ENCODE assay signal across 9 cellular contexts in the genomic region with DNA sequence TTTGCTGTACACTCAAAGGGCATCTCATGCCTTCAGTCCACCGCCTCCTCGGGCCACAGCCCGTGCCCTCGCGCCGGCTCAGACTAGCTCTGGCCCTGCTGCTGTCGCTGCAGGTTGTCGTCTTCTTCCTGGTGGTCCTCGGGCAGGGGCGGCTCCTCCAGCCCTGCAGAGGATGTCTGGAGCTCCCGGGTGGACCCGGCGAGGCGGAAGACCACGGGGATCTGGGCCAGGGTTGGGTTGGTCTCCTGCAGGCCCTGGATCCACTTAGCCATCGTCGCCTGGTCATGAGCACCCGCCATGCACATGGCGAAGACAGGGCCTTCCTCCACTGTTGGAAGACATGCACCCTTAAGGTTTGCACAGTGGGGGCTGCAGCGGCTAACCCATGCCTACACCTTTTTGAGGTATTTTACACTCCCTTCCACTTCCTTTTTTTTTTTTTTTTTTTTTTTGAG. TPM values are rescaled to one million over a fixed set of nuclear protein-coding genes. Genes with fewer than 3 reads are reported as not detected.
A peak's percentile ranks its signal among the peaks of the same experiment; 100 is the strongest.
DNase-seq lines count a peak whose midpoint lies in the region; ATAC-seq and TF ChIP-seq lines count a peak whose summit lies in the region.
"Had no signal": no experiment of that assay in that cellular context is flagged by ENCODE, and none has a peak within 500 bp of the region (broad histone marks: within the 10 kb centered on the region; RNA-seq: fewer than 3 reads in every experiment).

No MANE protein-coding gene starts in this region.

- intact Hi-C loops in heart left ventricle (cut with DNase I): loop anchor here in 2 of 10 donors (2.0 to 10.0 kb wide), 2 partner anchors 15 to 89 kb away; a partner anchor contains a TSS

- no peak for TF ChIP-seq CTCF in VCaP (conservative IDR thresholded peaks at IDR 0.05)
- TF ChIP-seq CTCF in heart left ventricle (IDR thresholded peaks at IDR 0.05): no peak

- peak; percentile 15 for ATAC-seq in HG03025 (IDR thresholded peaks at IDR 0.05; ENCODE audit: low FRiP score, unreplicated experiment)
- peak; percentile 8 to 40 (median 23) for ATAC-seq in heart left ventricle

- DNase-seq in NCI-H2196 treated with DMSO at 0.1 percent for 48 hours (lab: John Stamatoyannopoulos, UW; ENCODE audit: unreplicated experiment) (peak; percentile 72), NCI-H2196 (lab: John Stamatoyannopoulos, UW; ENCODE audit: unreplicated experiment) (no peak), heart left ventricle (peak in 2 of 5 donors; percentile 25 to 41), NAMALWA (ENCODE audit: low spot score) (no peak)
- DNase-seq in central memory CD4-positive, alpha-beta T cell: no peak

- H3K27ac ChIP-seq in VCaP: peak overlapping the region; percentile 92
- H3K27ac ChIP-seq in heart left ventricle: peak overlapping the region in 11 of 12 donors; percentile 1 to 99 (median 95)
- H3K27ac ChIP-seq in skeletal muscle tissue (ENCODE audit: low read depth, low read length): peak overlapping the region; percentile 96

- peaks cover 0 to 19% (median 6%) of the 10 kb centered on the region in 12 donors for H3K4me1 ChIP-seq in heart left ventricle
- peaks cover 6 to 11% (median 10%) of the 10 kb centered on the region in 3 donors for H3K4me1 ChIP-seq in skeletal muscle tissue (ENCODE audit: control insufficient read depth in 3 of 3, insufficient read depth in 3 of 3, low read length in 3 of 3)

- TF ChIP-seq POLR2A in heart left ventricle (IDR thresholded peaks at IDR 0.05): no peak

- H3K9me3 ChIP-seq in heart left ventricle: no peaks in the 10 kb centered on the region
- H3K9me3 ChIP-seq in skeletal muscle tissue (ENCODE audit: control insufficient read depth in 3 of 3, low read length in 3 of 3): no peaks in the 10 kb centered on the region

- peak overlapping the region; percentile 29 to 76 (median 63) for H3K9ac ChIP-seq in skeletal muscle tissue (ENCODE audit: low read depth in 1 of 3, low read length in 3 of 3)

- H3K27me3 ChIP-seq in heart left ventricle: no peaks in the 10 kb centered on the region
- no peaks in the 10 kb centered on the region for H3K27me3 ChIP-seq in skeletal muscle tissue (ENCODE audit: control insufficient read depth in 3 of 3, insufficient read depth in 3 of 3, low read length in 3 of 3)

- WGBS in heart left ventricle, 4 donors: 29 to 43% (median 29%) methylated on average over 14 to 20 of the region's 20 CpGs

- H3K4me3 ChIP-seq in heart left ventricle: peak overlapping the region; percentile 74 to 100 (median 93)
- peak overlapping the region; percentile 65 to 82 (median 80) for H3K4me3 ChIP-seq in skeletal muscle tissue (ENCODE audit: low read length in 3 of 3)

- H3K36me3 ChIP-seq in heart left ventricle (peaks cover 0 to 17% (median 10%) of the 10 kb centered on the region in 9 donors), skeletal muscle tissue (ENCODE audit: control insufficient read depth in 3 of 3, insufficient read depth in 3 of 3, low read length in 3 of 3) (peaks cover 5 to 10% (median 7%) of the 10 kb centered on the region in 3 donors)

RNA-seq across cellular contexts. Expression of a gene that starts 0.5 kb away (rescaled TPM):
- total RNA-seq in heart left ventricle (1 to 10 TPM; 2.4 to 5.5 (median 3.8) TPM), skeletal muscle tissue (5.7 TPM)
- polyA plus RNA-seq in heart left ventricle: 1 to 10 TPM; 4.0 to 8.9 TPM

RNA-seq across cellular contexts. Expression of a gene that starts 22.8 kb away (rescaled TPM):
- total RNA-seq in heart left ventricle (100 to 1,000 TPM in 8 of 9 donors, 10 to 100 TPM in 1; 69.7 to 207 (median 131) TPM), skeletal muscle tissue (43.8 TPM)
- polyA plus RNA-seq in heart left ventricle: 100 to 1,000 TPM; 157 to 242 TPM

RNA-seq across cellular contexts. Expression of a gene that starts 25.3 kb away (rescaled TPM):
- under 1 TPM in 8 of 9 donors, not detected in 1; 0.08 to 0.75 (median 0.27) TPM for total RNA-seq in heart left ventricle
- polyA plus RNA-seq in heart left ventricle: under 1 TPM; 0.03 to 0.11 TPM
- total RNA-seq in skeletal muscle tissue: not detected
- total RNA-seq: Daoy had no signal

RNA-seq across cellular contexts. Expression of a gene that starts 32.5 kb away (rescaled TPM):
- 100 to 1,000 TPM in 6 of 9 donors, 10 to 100 TPM in 3; 68.6 to 979 (median 145) TPM for total RNA-seq in heart left ventricle
- 100 to 1,000 TPM; 306 to 426 TPM for polyA plus RNA-seq in heart left ventricle
- 28.7 TPM for total RNA-seq in skeletal muscle tissue

RNA-seq across cellular contexts. Expression of a gene that starts 52.9 kb away (rescaled TPM):
- total RNA-seq in heart left ventricle (10 to 100 TPM; 25.0 to 41.5 (median 27.7) TPM), skeletal muscle tissue (16.2 TPM)
- 10 to 100 TPM; 47.5 to 70.3 TPM for polyA plus RNA-seq in heart left ventricle
